Comparison of ENCODE assay signal across 15 cellular contexts in genomic region chr6:56868687-56869086, GRCh38.
DNase-seq lines count a peak whose midpoint lies in the region; ATAC-seq, FAIRE-seq and TF ChIP-seq lines count a peak whose summit lies in the region.
"Had no signal": no experiment of that assay in that cellular context is flagged by ENCODE, and none has a peak within 500 bp of the region (broad histone marks: within the 10 kb centered on the region; RNA-seq: fewer than 3 reads in every experiment).

No MANE protein-coding gene starts in this region.

- H3K4me2 ChIP-seq in A549 (peak overlapping the region; percentile 87), HCT116 (ENCODE audit: low read length) (peak overlapping the region; percentile 62)

- H2AFZ ChIP-seq in HCT116 (ENCODE audit: low read depth, low read length, poor library complexity, severe bottlenecking) = no peak overlapping the region

- TF ChIP-seq RAD21 in A549 (conservative IDR thresholded peaks at IDR 0.05 in 1 of 2, IDR thresholded peaks at IDR 0.05 in 1 of 2) (no peak), HCT116 (IDR thresholded peaks at IDR 0.05; ENCODE audit: low read depth) (no peak)

- BruUV-seq in HCT116 (replicated peaks; lab: Mats Ljungman, UMichigan) = no TSS peak

- H3K4me3 ChIP-seq in A549 = peak overlapping the region; percentile 4; the same call in 1 of the 3 replicates
- H3K4me3 ChIP-seq in HCT116 (replicated peaks in 1 of 2; ENCODE audit: low read depth in 1 of 2, low read length in 2 of 2) = peak overlapping the region in 1 of 2 experiments; percentile 0; a peak in 1 of 4 replicates
- H3K4me3 ChIP-seq in RWPE2 (ENCODE audit: severe bottlenecking) = no peak overlapping the region
- no peak overlapping the region for H3K4me3 ChIP-seq in fibroblast of pulmonary artery (replicated peaks; ENCODE audit: low read depth, low read length)
- H3K4me3 ChIP-seq in heart right ventricle = no peak overlapping the region
- no peak overlapping the region for H3K4me3 ChIP-seq in coronary artery
- H3K4me3 ChIP-seq: Peyer's patch, skin epidermis had no signal

- peak overlapping the region; percentile 6 for H3K9ac ChIP-seq in HCT116 (ENCODE audit: low read length)

- H4K20me1 ChIP-seq in HCT116 (ENCODE audit: insufficient read depth) = no peaks in the 10 kb centered on the region

- H3K9me3 ChIP-seq in A549 (no peaks in the 10 kb centered on the region), HCT116 (ENCODE audit: control insufficient read depth in 1 of 2, insufficient read depth in 1 of 2, low read depth in 1 of 2, low read length in 2 of 2) (no peaks in the 10 kb centered on the region), RWPE2 (ENCODE audit: severe bottlenecking) (no peaks in the 10 kb centered on the region), heart right ventricle (no peaks in the 10 kb centered on the region)
- H3K9me3 ChIP-seq: Peyer's patch had no signal

- H3K27me3 ChIP-seq in HCT116 (ENCODE audit: insufficient read depth, low read length) (no peaks in the 10 kb centered on the region), RWPE2 (ENCODE audit: insufficient read depth, poor library complexity, severe bottlenecking) (no peaks in the 10 kb centered on the region), heart right ventricle (no peaks in the 10 kb centered on the region)
- H3K27me3 ChIP-seq: Peyer's patch had no signal

- TF ChIP-seq CTCF in A549 (IDR thresholded peaks at IDR 0.05) (no peak), HCT116 (IDR thresholded peaks at IDR 0.05 in 2 of 3, conservative IDR thresholded peaks at IDR 0.05 in 1 of 3; ENCODE audit: borderline replicate concordance in 1 of 3, insufficient read depth in 1 of 3, low read depth in 2 of 3, low read length in 2 of 3) (no peak), RWPE2 (IDR thresholded peaks at IDR 0.05; ENCODE audit: poor library complexity, severe bottlenecking) (no peak), fibroblast of pulmonary artery (IDR thresholded peaks at IDR 0.05; ENCODE audit: low read length, missing control alignments) (no peak), heart right ventricle (IDR thresholded peaks at IDR 0.05) (no peak), coronary artery (IDR thresholded peaks at IDR 0.05) (no peak)

- POLR2A ChIA-PET in A549 (lab: Yijun Ruan, JAX) (no interaction called here), HCT116 (lab: Charles Lee) (no interaction called here)

- FAIRE-seq in A549 (lab: Jason Lieb, UNC) = no peak
- FAIRE-seq: urothelium cell line had no signal

- CTCF ChIA-PET in A549 (lab: Yijun Ruan, JAX) = interaction anchor here (1.7 kb wide), 1 partner anchor 25 kb away, joined by 5 read pairs; no protein-coding TSS in a partner anchor
- CTCF ChIA-PET in HCT116 (lab: Charles Lee) = no interaction called here

- H3K36me3 ChIP-seq in HCT116 (ENCODE audit: control insufficient read depth in 1 of 2, insufficient read depth in 2 of 2, low read length in 2 of 2) (no peaks in the 10 kb centered on the region), RWPE2 (ENCODE audit: low read depth) (no peaks in the 10 kb centered on the region), heart right ventricle (no peaks in the 10 kb centered on the region)
- H3K36me3 ChIP-seq: Peyer's patch had no signal

- H3K9me2 ChIP-seq in HCT116 (ENCODE audit: insufficient read depth) = no peaks in the 10 kb centered on the region

- TF ChIP-seq POLR2A in A549 (IDR thresholded peaks at IDR 0.05; ENCODE audit: low read length) (no peak), HCT116 (IDR thresholded peaks at IDR 0.05; ENCODE audit: borderline replicate concordance, extremely low read depth, insufficient read depth, insufficient read length) (no peak)

- H3K27ac ChIP-seq in A549 = peak overlapping the region; percentile 82 to 85
- H3K27ac ChIP-seq in HCT116 (ENCODE audit: low read depth, low read length) = peak overlapping the region; percentile 57; the same call in 1 of the 2 replicates
- H3K27ac ChIP-seq in RWPE2 (ENCODE audit: poor library complexity, severe bottlenecking) = peak overlapping the region; percentile 92
- no peak overlapping the region for H3K27ac ChIP-seq in heart right ventricle
- no peak overlapping the region for H3K27ac ChIP-seq in coronary artery
- H3K27ac ChIP-seq: Peyer's patch, skin epidermis had no signal

- H3K4me1 ChIP-seq in A549 (peaks cover 69% of the 10 kb centered on the region), HCT116 (ENCODE audit: control insufficient read depth in 1 of 2, insufficient read depth in 2 of 2, low read length in 2 of 2) (peaks cover 62 to 64% of the 10 kb centered on the region in 2 experiments), RWPE2 (ENCODE audit: insufficient read depth, poor library complexity, severe bottlenecking) (peaks cover 54% of the 10 kb centered on the region), heart right ventricle (peaks cover 0 to 27% (median 5%) of the 10 kb centered on the region in 9 donors)

- WGBS in A549 (ENCODE audit: missing lambda C conversion rate) = 5% methylated on average over 1 of the region's 1 CpG
- WGBS in heart right ventricle, 2 donors = 80 to 90% methylated on average over 1 of the region's 1 CpG

- DNase-seq in A549 (ENCODE audit: low read depth in 1 of 2, low spot score in 1 of 2) (peak in 1 of 2 experiments; percentile 37), HCT116 (ENCODE audit: low read depth, low spot score) (no peak), RWPE2 (ENCODE audit: low spot score) (no peak), fibroblast of pulmonary artery (ENCODE audit: low read depth) (peak; percentile 93), heart right ventricle (no peak), coronary artery (ENCODE audit: low spot score) (no peak)
- DNase-seq: activated gamma-delta T cell treated with Interleukin-2 at 50 U/mL for 16 hours, hypothalamus, NCI-H187, Peyer's patch had no signal

- H3K79me2 ChIP-seq in HCT116 (ENCODE audit: insufficient read depth, low read length) = peaks cover 26% of the 10 kb centered on the region

- TF ChIP-seq EP300 in A549 (IDR thresholded peaks at IDR 0.05) = no peak

- ATAC-seq in A549 (peak in 1 of 2 experiments; percentile 49; a peak in 3 of 6 replicates), HCT116 (peak; percentile 51), RWPE2 (ENCODE audit: low read depth) (peak; percentile 80), GM21825 (IDR thresholded peaks at IDR 0.05; ENCODE audit: unreplicated experiment) (no peak), heart right ventricle (no peak), GM21723 (IDR thresholded peaks at IDR 0.05; ENCODE audit: unreplicated experiment) (no peak)
- ATAC-seq: activated CD4-positive, CD25-positive, alpha-beta regulatory T cell treated with anti-CD3 and anti-CD28 coated beads, Interleukin-2, amount 50 U/mL, for 24 hours had no signal

- RAD21 ChIA-PET in HCT116 (lab: Charles Lee; ENCODE audit: low non-redundant PET in 1 of 2, low total read pairs in 2 of 2, uncharacterized antibody in 2 of 2, unreplicated experiment in 2 of 2) = no interaction called here

- intact Hi-C loops in HCT116 (cut with micrococcal nuclease) (no loop called here), heart right ventricle (cut with DNase I) (no loop called here)

TF ChIP-seq in A549, 52 proteins besides CTCF, POLR2A, EP300 and RAD21:
- TF ChIP-seq CBX8 (IDR thresholded peaks at IDR 0.05) (no peak), GATA3 (IDR thresholded peaks at IDR 0.05; ENCODE audit: borderline replicate concordance) (peak; percentile 59; the same call in 1 of the 2 replicates), SREBF2 (IDR thresholded peaks at IDR 0.05) (no peak), FOSL2 (IDR thresholded peaks at IDR 0.05) (peak; percentile 66), FOSL2 (CRISPR knock-in tag; IDR thresholded peaks at IDR 0.05) (peak; percentile 79), FOXS1 (CRISPR knock-in tag; IDR thresholded peaks at IDR 0.05) (peak; percentile 68; the same call in 1 of the 2 replicates), CEBPB (IDR thresholded peaks at IDR 0.05) (peak in 1 of 2 experiments; percentile 40; a peak in 1 of 4 replicates), JUNB (IDR thresholded peaks at IDR 0.05) (peak; percentile 45; the same call in 1 of the 2 replicates)

TF ChIP-seq in HCT116, 20 proteins besides CTCF, POLR2A, EP300 and RAD21:
- TF ChIP-seq SP1 (IDR thresholded peaks at IDR 0.05; ENCODE audit: low read depth) = peak; percentile 57
- TF ChIP-seq FOSL1 (IDR thresholded peaks at IDR 0.05; ENCODE audit: low read depth) = peak; percentile 73
- TF ChIP-seq ZFX (IDR thresholded peaks at IDR 0.05) = no peak
- TF ChIP-seq CBX3 (IDR thresholded peaks at IDR 0.05; ENCODE audit: low read depth) = no peak
- TF ChIP-seq JUND (IDR thresholded peaks at IDR 0.05) = peak; percentile 67
- TF ChIP-seq CEBPB (IDR thresholded peaks at IDR 0.05; ENCODE audit: low read depth) = peak; percentile 53; the same call in 1 of the 2 replicates
- TF ChIP-seq TCF7L2 (IDR thresholded peaks at IDR 0.05; ENCODE audit: borderline replicate concordance, extremely low read depth, insufficient read depth, insufficient read length) = no peak
- TF ChIP-seq SIN3A (IDR thresholded peaks at IDR 0.05; ENCODE audit: low read depth) = no peak
- TF ChIP-seq POLR2AphosphoS5 (IDR thresholded peaks at IDR 0.05; ENCODE audit: low read depth, low read length) = no peak
- TF ChIP-seq EZH2 (IDR thresholded peaks at IDR 0.05) = no peak
- TF ChIP-seq ATF3 (IDR thresholded peaks at IDR 0.05) = no peak

Comparison
In these comparisons a context has a peak if more than half of its experiments do, and no peak if none do; other contexts are left out.
1. ATAC-seq: peak in HCT116 (single experiment) and RWPE2 (single experiment); none in GM21825 (single experiment), heart right ventricle (0 of 8) and GM21723 (single experiment).
2. H3K27ac ChIP-seq: peak in A549 (2 of 2), HCT116 (single experiment) and RWPE2 (single experiment); none in heart right ventricle (0 of 10) and coronary artery (0 of 2).